In genomic region chr10:51964630-51965029, GRCh38 we compare ENCODE assay signal across 12 cellular contexts.
"Had no signal": no experiment of that assay in that cellular context is flagged by ENCODE, and none has a peak within 500 bp of the region (broad histone marks: within the 10 kb centered on the region; RNA-seq: fewer than 3 reads in every experiment).

No MANE protein-coding gene starts in this region.

- DNase-seq: activated CD4-positive, alpha-beta T cell treated with anti-CD3 and anti-CD28 coated beads, Interleukin-2, amount 50 U/mL, for 4 hours; activated gamma-delta T cell treated with Interleukin-2 at 50 U/mL for 16 hours; amygdala; body of pancreas; dorsolateral prefrontal cortex; stimulated activated CD4-positive, alpha-beta T cell treated with anti-CD3 and anti-CD28 coated beads, Interleukin-12 subunit alpha, Interleukin-12 subunit beta, amount 100 ng/mL, for 4 hours; stimulated activated CD4-positive, alpha-beta T cell treated with anti-CD3 and anti-CD28 coated beads, Interleukin-1b, Interleukin-23, amount 100 ng/mL, for 48 hours; stimulated activated naive CD4-positive, alpha-beta T cell treated with Interleukin-2 at 50 U/mL for 16 hours; T-helper 17 cell; thyroid gland; WERI-Rb-1 had no signal

- ATAC-seq: body of pancreas, T-helper 17 cell had no signal

- H3K4me3 ChIP-seq: body of pancreas, dorsolateral prefrontal cortex, lung, thyroid gland had no signal
